Comparison of ENCODE assay signal across 9 cellular contexts in genomic region chr17:1275962-1276736, GRCh38. TPM values are rescaled to one million over a fixed set of nuclear protein-coding genes. Genes with fewer than 3 reads are reported as not detected.
DNase-seq lines count a peak whose midpoint lies in the region; ATAC-seq lines count a peak whose summit lies in the region.
"Had no signal": no experiment of that assay in that cellular context is flagged by ENCODE, and none has a peak within 500 bp of the region (broad histone marks: within the 10 kb centered on the region; RNA-seq: fewer than 3 reads in every experiment).

No MANE protein-coding gene starts in this region.

- no peak for ATAC-seq in GM18511 (IDR thresholded peaks at IDR 0.05; ENCODE audit: unreplicated experiment)

- peak; percentile 53 for DNase-seq in EH (ENCODE audit: low read depth)
- peak; percentile 32 for DNase-seq in M059J (ENCODE audit: low read depth)
- peak; percentile 82 for DNase-seq in activated CD4-positive, alpha-beta T cell treated with anti-CD3 and anti-CD28 coated beads for 48 hours
- DNase-seq in dedifferentiated amniotic fluid mesenchymal stem cell (ENCODE audit: extremely low spot score): peak; percentile 42
- peak; percentile 56 for DNase-seq in medulla oblongata (ENCODE audit: extremely low spot score)
- peak; percentile 33 to 45 for DNase-seq in stimulated activated CD8-positive, alpha-beta memory T cell treated with anti-CD3 and anti-CD28 coated beads, Interleukin-7, amount 100 ng/mL, for 4 hours (ENCODE audit: low read depth in 2 of 2)
- no peak for DNase-seq in putamen (ENCODE audit: low spot score)

RNA-seq across cellular contexts. Expression of gene TRARG1, which starts 3.3 kb away (rescaled TPM):
- not detected in 2 replicates for total RNA-seq in M059J (2014; rRNA removed; shearing (Covaris generic))

RNA-seq across cellular contexts. Expression of gene BHLHA9, which starts 5.9 kb away (rescaled TPM):
- total RNA-seq in M059J (2014; rRNA removed; shearing (Covaris generic)): not detected in 2 replicates
- total RNA-seq: T-helper 1 cell treated with Interleukin-12 subunit alpha and Interleukin-12 subunit beta and Interleukin-4 antibody, amounts not matched to agents 30 ng/mL and 1 ng/mL, for 36 hours had no signal
